In the genomic region with DNA sequence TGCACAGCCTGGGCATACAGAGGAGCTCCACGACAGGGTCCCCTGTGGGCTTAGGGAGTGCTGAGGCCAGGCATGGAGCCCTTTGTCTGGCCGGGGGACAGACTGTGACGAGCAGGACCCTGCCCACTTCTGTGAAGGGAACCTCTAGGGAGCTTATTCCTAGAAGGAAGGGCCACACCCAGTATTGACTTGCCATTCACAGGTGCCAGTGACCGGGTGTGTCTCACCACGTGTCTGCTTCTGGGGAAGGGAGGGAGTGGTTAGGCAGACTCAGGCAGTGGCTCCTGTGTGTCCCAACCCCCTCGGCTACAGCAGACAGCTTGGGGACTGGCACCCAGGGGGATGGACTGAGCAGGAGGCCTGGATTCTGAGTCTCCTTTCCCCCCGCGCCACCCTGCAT, we compare ENCODE assay signal across 14 cellular contexts. TPM values are rescaled to one million over a fixed set of nuclear protein-coding genes. Genes with fewer than 3 reads are reported as not detected.
A peak's percentile ranks its signal among the peaks of the same experiment; 100 is the strongest.
DNase-seq lines count a peak whose midpoint lies in the region; ATAC-seq, FAIRE-seq and TF ChIP-seq lines count a peak whose summit lies in the region.
"Had no signal": no experiment of that assay in that cellular context is flagged by ENCODE, and none has a peak within 500 bp of the region (broad histone marks: within the 10 kb centered on the region; RNA-seq: fewer than 3 reads in every experiment).

No MANE protein-coding gene starts in this region.

- H3K4me3 Mint-ChIP-seq in Calu3 (ENCODE audit: low read depth, unreplicated experiment): peak overlapping the region; percentile 36
- H3K4me3 Mint-ChIP-seq in T-helper 2 cell treated with Interferon-gamma antibody and Interleukin-4, amounts not matched to agents 5 μg/mL and 100 μg/mL, for 36 hours: peak overlapping the region; percentile 62

- FAIRE-seq in D721Med (lab: Jason Lieb, UNC): no peak
- FAIRE-seq: GM12891 had no signal

- ATAC-seq in lower lobe of right lung: peak; percentile 30 to 40
- ATAC-seq in HG03432 (IDR thresholded peaks at IDR 0.05; ENCODE audit: unreplicated experiment): no peak
- no peak for ATAC-seq in GM21576 (IDR thresholded peaks at IDR 0.05; ENCODE audit: unreplicated experiment)
- no peak for ATAC-seq in GM21619 (IDR thresholded peaks at IDR 0.05; ENCODE audit: unreplicated experiment)
- ATAC-seq: activated CD4-positive, CD25-positive, alpha-beta regulatory T cell treated with anti-CD3 and anti-CD28 coated beads, Interleukin-2, amount 50 U/mL, for 24 hours had no signal

- H3K27ac Mint-ChIP-seq in Calu3 (ENCODE audit: unreplicated experiment): peak overlapping the region; percentile 78
- H3K27ac Mint-ChIP-seq in T-helper 2 cell treated with Interferon-gamma antibody and Interleukin-4, amounts not matched to agents 5 μg/mL and 100 μg/mL, for 36 hours: peak overlapping the region; percentile 68

- BruUV-seq in Calu3 (replicated peaks; lab: Mats Ljungman, UMichigan): no TSS peak

- CTCF ChIA-PET in Calu3 (lab: Charles Lee): interaction anchor here (0.5 to 1.3 kb wide), 8 partner anchors 11 to 215 kb away, joined by 3 to 4 read pairs (median 4); no protein-coding TSS in a partner anchor

- H3K9me3 Mint-ChIP-seq in Calu3 (ENCODE audit: low read depth, unreplicated experiment): no peaks in the 10 kb centered on the region
- H3K9me3 Mint-ChIP-seq in T-helper 2 cell treated with Interferon-gamma antibody and Interleukin-4, amounts not matched to agents 5 μg/mL and 100 μg/mL, for 36 hours: no peaks in the 10 kb centered on the region

- no peak overlapping the region for H3K27ac ChIP-seq in lower lobe of right lung
- H3K27ac ChIP-seq: coronary artery had no signal

- no peak overlapping the region for H3K4me3 ChIP-seq in lower lobe of right lung
- H3K4me3 ChIP-seq: coronary artery had no signal

- peaks cover 23% of the 10 kb centered on the region for H3K36me3 Mint-ChIP-seq in Calu3 (ENCODE audit: insufficient read depth, unreplicated experiment)
- H3K36me3 Mint-ChIP-seq in T-helper 2 cell treated with Interferon-gamma antibody and Interleukin-4, amounts not matched to agents 5 μg/mL and 100 μg/mL, for 36 hours (ENCODE audit: low read depth): peaks cover 6% of the 10 kb centered on the region

- peaks cover 6% of the 10 kb centered on the region for H3K27me3 ChIP-seq in lower lobe of right lung (ENCODE audit: low read depth)

- TF ChIP-seq CTCF in Calu3 (IDR thresholded peaks at IDR 0.05; ENCODE audit: unreplicated experiment): no peak
- TF ChIP-seq CTCF in lower lobe of right lung (IDR thresholded peaks at IDR 0.05): no peak
- TF ChIP-seq CTCF in D721Med (IDR thresholded peaks at IDR 0.05; ENCODE audit: insufficient read depth, missing control alignments): no peak

- no peaks in the 10 kb centered on the region for H3K9me3 ChIP-seq in lower lobe of right lung

- no peaks in the 10 kb centered on the region for H3K27me3 Mint-ChIP-seq in Calu3 (ENCODE audit: unreplicated experiment)
- H3K27me3 Mint-ChIP-seq in T-helper 2 cell treated with Interferon-gamma antibody and Interleukin-4, amounts not matched to agents 5 μg/mL and 100 μg/mL, for 36 hours (ENCODE audit: low read depth): no peaks in the 10 kb centered on the region

- DNase-seq in Calu3 (peak; percentile 93), HuH-7.5 (ENCODE audit: low spot score) (peak; percentile 48), lower lobe of right lung (no peak), D721Med (ENCODE audit: insufficient read length, low spot score) (no peak)
- DNase-seq in T-helper 2 cell treated with Interferon-gamma antibody and Interleukin-4, amounts not matched to agents 5 μg/mL and 100 μg/mL, for 36 hours (ENCODE audit: low spot score): no peak
- DNase-seq: DMS53, NCI-H1694, occipital lobe had no signal

- H3K36me3 ChIP-seq in lower lobe of right lung: no peaks in the 10 kb centered on the region

- no peaks in the 10 kb centered on the region for H3K4me1 ChIP-seq in lower lobe of right lung

- intact Hi-C loops in Calu3 (cut with micrococcal nuclease; ENCODE audit: unreplicated experiment): loop anchor here (1.0 kb wide), 1 partner anchor 207 kb away; no protein-coding TSS in a partner anchor
- intact Hi-C loops in lower lobe of right lung (cut with DNase I): no loop called here

- H3K4me1 Mint-ChIP-seq in Calu3 (ENCODE audit: low read depth, unreplicated experiment): peaks cover 44% of the 10 kb centered on the region
- H3K4me1 Mint-ChIP-seq in T-helper 2 cell treated with Interferon-gamma antibody and Interleukin-4, amounts not matched to agents 5 μg/mL and 100 μg/mL, for 36 hours (ENCODE audit: low read depth): peaks cover 49% of the 10 kb centered on the region

RNA-seq across cellular contexts. Expression of a gene that starts 57.2 kb away (rescaled TPM):
- 4.8 and 5.8 TPM in 2 replicates for total RNA-seq in Calu3 (2022)
- 17.8 TPM for total RNA-seq in lower lobe of right lung
- total RNA-seq: occipital lobe had no signal

Comparison
In these comparisons a context has a peak if more than half of its experiments do, and no peak if none do; other contexts are left out.
1. DNase-seq: peak in Calu3 (single experiment) and HuH-7.5 (single experiment); none in T-helper 2 cell treated with Interferon-gamma antibody and Interleukin-4, amounts not matched to agents 5 μg/mL and 100 μg/mL, for 36 hours (single experiment), lower lobe of right lung (single experiment) and D721Med (single experiment).
2. ATAC-seq: peak in lower lobe of right lung (2 of 2); none in HG03432 (single experiment), GM21576 (single experiment) and GM21619 (single experiment).